8 cellular contexts compared by ENCODE assay signal in genomic region chr15:99059010-99059981, GRCh38. TPM values are rescaled to one million over a fixed set of nuclear protein-coding genes. Genes with fewer than 3 reads are reported as not detected.
A peak's percentile ranks its signal among the peaks of the same experiment; 100 is the strongest.
DNase-seq lines count a peak whose midpoint lies in the region; ATAC-seq and TF ChIP-seq lines count a peak whose summit lies in the region.

No MANE protein-coding gene starts in this region.

- H3K4me3 ChIP-seq in PC-9 (peak overlapping the region; percentile 56; the same call in 1 of the 2 replicates), suprapubic skin (peak overlapping the region; percentile 66)

- TF ChIP-seq POLR2A in suprapubic skin (IDR thresholded peaks at IDR 0.05) = no peak

- no peaks in the 10 kb centered on the region for H3K79me2 ChIP-seq in PC-9 (ENCODE audit: low read depth)

- TF ChIP-seq CTCF in PC-9 (conservative IDR thresholded peaks at IDR 0.05) (peak; percentile 43), foreskin keratinocyte (conservative IDR thresholded peaks at IDR 0.05) (peak; percentile 85), nephron (IDR thresholded peaks at IDR 0.05; ENCODE audit: unreplicated experiment in 3 of 3) (peak; percentile 78 to 87 (median 81)), suprapubic skin (IDR thresholded peaks at IDR 0.05) (peak; percentile 68 to 91)

- peaks cover 4% of the 10 kb centered on the region for H3K4me1 Mint-ChIP-seq in nephron

- H3K27ac ChIP-seq in PC-9 (no peak overlapping the region), foreskin keratinocyte (peak overlapping the region; percentile 74), suprapubic skin (peak overlapping the region; percentile 81)

- H3K4me3 Mint-ChIP-seq in nephron = peak overlapping the region; percentile 83 to 86 (median 86)

- ATAC-seq in GM19023 (IDR thresholded peaks at IDR 0.05; ENCODE audit: unreplicated experiment) (peak; percentile 81), HG03342 (IDR thresholded peaks at IDR 0.05; ENCODE audit: unreplicated experiment) (peak; percentile 82), foreskin keratinocyte (peak; percentile 84)

- no peaks in the 10 kb centered on the region for H3F3A ChIP-seq in PC-9 (ENCODE audit: insufficient read depth, low read depth)

- H3K27me3 Mint-ChIP-seq in nephron (ENCODE audit: low read depth) = peaks cover 24% of the 10 kb centered on the region

- BruUV-seq in PC-9 (replicated peaks; lab: Mats Ljungman, UMichigan) = TSS peak; percentile 84

- peak overlapping the region; percentile 76; the same call in 1 of the 2 replicates for H2AFZ ChIP-seq in PC-9

- H3K27ac Mint-ChIP-seq in nephron = peak overlapping the region; percentile 42 to 82 (median 80)

- H3K9me2 ChIP-seq in PC-9 (ENCODE audit: insufficient read depth) = no peaks in the 10 kb centered on the region

- no peaks in the 10 kb centered on the region for H3K36me3 Mint-ChIP-seq in nephron (ENCODE audit: low read depth)

- peaks cover 25% of the 10 kb centered on the region for H3K27me3 ChIP-seq in PC-9 (ENCODE audit: insufficient read depth, low read depth)
- H3K27me3 ChIP-seq in foreskin keratinocyte = peaks cover 23% of the 10 kb centered on the region
- no peaks in the 10 kb centered on the region for H3K27me3 ChIP-seq in suprapubic skin

- WGBS in suprapubic skin = 20% methylated on average over 24 of the region's 86 CpGs

- DNase-seq in AML-193 (lab: John Stamatoyannopoulos, UW) (peak; percentile 12), PC-9 (peak; percentile 49 to 81), foreskin keratinocyte (peak; percentile 5 to 23), suprapubic skin (ENCODE audit: low spot score in 2 of 2) (peak; percentile 84 to 88)
- DNase-seq in activated naive CD4-positive, alpha-beta T cell (lab: John Stamatoyannopoulos, UW) = peak in 3 of 4 experiments; percentile 10 to 30 (median 18)

- TF ChIP-seq EP300 in suprapubic skin (IDR thresholded peaks at IDR 0.05) = no peak

- H3K4me1 ChIP-seq in PC-9 (replicated peaks; ENCODE audit: insufficient read depth) (no peaks in the 10 kb centered on the region; the same call in 1 of the 2 replicates), foreskin keratinocyte (no peaks in the 10 kb centered on the region), suprapubic skin (peaks cover 15% of the 10 kb centered on the region)

- no peaks in the 10 kb centered on the region for H4K20me1 ChIP-seq in PC-9 (ENCODE audit: insufficient read depth)

- H3K4me2 ChIP-seq in PC-9 = peak overlapping the region; percentile 86

- CTCF ChIA-PET in PC-9 (lab: Charles Lee) = interaction anchor here (0.6 to 0.7 kb wide), 3 partner anchors 21 to 1195 kb away, joined by 3 read pairs; no protein-coding TSS in a partner anchor

- POLR2A ChIA-PET in PC-9 (lab: Charles Lee; ENCODE audit: unreplicated experiment) = no interaction called here

- H3K9me3 ChIP-seq in PC-9 (ENCODE audit: insufficient read depth, low read depth) = no peaks in the 10 kb centered on the region
- H3K9me3 ChIP-seq in suprapubic skin = no peaks in the 10 kb centered on the region

- H3K36me3 ChIP-seq in PC-9 (ENCODE audit: low read depth) = no peaks in the 10 kb centered on the region
- H3K36me3 ChIP-seq in suprapubic skin = no peaks in the 10 kb centered on the region

- no peaks in the 10 kb centered on the region for H3K9me3 Mint-ChIP-seq in nephron

- intact Hi-C loops in PC-9 (cut with micrococcal nuclease; ENCODE audit: unreplicated experiment) = loop anchor here (2.0 to 5.0 kb wide), 4 partner anchors 152 to 617 kb away; partner anchors contain the start of gene IGF1R

RNA-seq across cellular contexts. Expression of gene SYNM, which starts 45.6 kb away (rescaled TPM):
- 2.2 and 2.4 TPM in 2 replicates for total RNA-seq in PC-9 (2021)
- total RNA-seq in foreskin keratinocyte = 0.21 and 0.61 TPM in 2 replicates
- 0.12 and 0.28 TPM in 2 replicates for polyA plus RNA-seq in foreskin keratinocyte
- 10 to 100 TPM in 2 of 4 donors, 1 to 10 TPM in 2; 6.7 to 20.3 (median 10.7) TPM for total RNA-seq in suprapubic skin

RNA-seq across cellular contexts. Expression of gene PGPEP1L, which starts 51.7 kb away (rescaled TPM):
- total RNA-seq in PC-9 (2021) (0.28 TPM in 1 of 2 replicates, not detected in the other), foreskin keratinocyte (not detected in 2 replicates), suprapubic skin (not detected)
- not detected in 2 replicates for polyA plus RNA-seq in foreskin keratinocyte

Comparison
In these comparisons a context has a peak if more than half of its experiments do, and no peak if none do; other contexts are left out.
1. DNase-seq: peak in every context shown above with its lines; median percentile 86 in suprapubic skin; 65 in PC-9; 18 in activated naive CD4-positive, alpha-beta T cell; 14 in foreskin keratinocyte; 12 in AML-193.